ENCODE assay signal across 7 cellular contexts in genomic region chr6:36197739-36198221, GRCh38. TPM values are rescaled to one million over a fixed set of nuclear protein-coding genes. Genes with fewer than 3 reads are reported as not detected.
DNase-seq lines count a peak whose midpoint lies in the region; ATAC-seq, FAIRE-seq and TF ChIP-seq lines count a peak whose summit lies in the region.

No MANE protein-coding gene starts in this region.

- FAIRE-seq in small intestine (lab: Jason Lieb, UNC): no peak

- DNase-seq in HFF-Myc (ENCODE audit: extremely low read depth, low read depth) (no peak), T-helper 17 cell (no peak), left ventricle myocardium superior (peak; percentile 29), small intestine (no peak), ecto neural progenitor cell (ENCODE audit: low spot score) (no peak), NCI-H510A treated with DMSO at 0.1 percent for 48 hours (lab: John Stamatoyannopoulos, UW) (no peak)

- no peaks in the 10 kb centered on the region for H3K9me3 ChIP-seq in T-helper 17 cell (ENCODE audit: control insufficient read depth, low read length, poor library complexity, severe bottlenecking)
- no peaks in the 10 kb centered on the region for H3K9me3 ChIP-seq in small intestine (ENCODE audit: control insufficient read depth, low read depth)

- H3K4me1 ChIP-seq in small intestine (ENCODE audit: control insufficient read depth in 2 of 2, insufficient read depth in 1 of 2, low read depth in 1 of 2, low read length in 1 of 2): peaks cover 3 to 12% of the 10 kb centered on the region in 2 donors

- no peak for TF ChIP-seq CTCF in HFF-Myc (IDR thresholded peaks at IDR 0.05; ENCODE audit: low read depth, low read length, missing control alignments)

- H3K36me3 Mint-ChIP-seq in T-helper 17 cell (ENCODE audit: low read depth): peaks cover 7% of the 10 kb centered on the region

- peaks cover 0 to 11% of the 10 kb centered on the region in 2 donors for H3K36me3 ChIP-seq in small intestine (ENCODE audit: control insufficient read depth in 2 of 2, insufficient read depth in 2 of 2, low read length in 2 of 2)

- ATAC-seq in T-helper 17 cell: no peak
- no peak for ATAC-seq in left ventricle myocardium superior
- no peak for ATAC-seq in GM18498 (IDR thresholded peaks at IDR 0.05; ENCODE audit: unreplicated experiment)

- H3K27ac ChIP-seq in small intestine (ENCODE audit: low read depth in 1 of 2, low read length in 1 of 2): no peak overlapping the region

- H3K4me1 Mint-ChIP-seq in T-helper 17 cell: peaks cover 36% of the 10 kb centered on the region

- H3K4me3 Mint-ChIP-seq in T-helper 17 cell: peak overlapping the region; percentile 88

- intact Hi-C loops in left ventricle myocardium superior (cut with micrococcal nuclease): no loop called here

- peak overlapping the region; percentile 63 for H3K27ac Mint-ChIP-seq in T-helper 17 cell

- no peaks in the 10 kb centered on the region for H3K27me3 Mint-ChIP-seq in T-helper 17 cell

- H3K4me3 ChIP-seq in HFF-Myc (replicated peaks; ENCODE audit: low read depth, low read length) (peak overlapping the region; percentile 52), small intestine (ENCODE audit: low read depth in 1 of 2, low read length in 2 of 2) (peak overlapping the region; percentile 61 to 98)

- no peaks in the 10 kb centered on the region for H3K27me3 ChIP-seq in small intestine (ENCODE audit: control insufficient read depth in 2 of 2, insufficient read depth in 2 of 2, low read length in 2 of 2)

- 61 to 65% (median 63%) methylated on average over 17 of the region's 17 CpGs for WGBS in small intestine, 3 donors

RNA-seq across cellular contexts. Expression of gene BRPF3, which starts 1.2 kb away (rescaled TPM):
- total RNA-seq in T-helper 17 cell (10 to 100 TPM; 27.6 to 30.6 TPM), left ventricle myocardium superior (23.5 TPM)
- 10 to 100 TPM; 12.7 to 20.6 (median 18.6) TPM for polyA plus RNA-seq in small intestine
